22 cellular contexts compared by ENCODE assay signal in the genomic region with DNA sequence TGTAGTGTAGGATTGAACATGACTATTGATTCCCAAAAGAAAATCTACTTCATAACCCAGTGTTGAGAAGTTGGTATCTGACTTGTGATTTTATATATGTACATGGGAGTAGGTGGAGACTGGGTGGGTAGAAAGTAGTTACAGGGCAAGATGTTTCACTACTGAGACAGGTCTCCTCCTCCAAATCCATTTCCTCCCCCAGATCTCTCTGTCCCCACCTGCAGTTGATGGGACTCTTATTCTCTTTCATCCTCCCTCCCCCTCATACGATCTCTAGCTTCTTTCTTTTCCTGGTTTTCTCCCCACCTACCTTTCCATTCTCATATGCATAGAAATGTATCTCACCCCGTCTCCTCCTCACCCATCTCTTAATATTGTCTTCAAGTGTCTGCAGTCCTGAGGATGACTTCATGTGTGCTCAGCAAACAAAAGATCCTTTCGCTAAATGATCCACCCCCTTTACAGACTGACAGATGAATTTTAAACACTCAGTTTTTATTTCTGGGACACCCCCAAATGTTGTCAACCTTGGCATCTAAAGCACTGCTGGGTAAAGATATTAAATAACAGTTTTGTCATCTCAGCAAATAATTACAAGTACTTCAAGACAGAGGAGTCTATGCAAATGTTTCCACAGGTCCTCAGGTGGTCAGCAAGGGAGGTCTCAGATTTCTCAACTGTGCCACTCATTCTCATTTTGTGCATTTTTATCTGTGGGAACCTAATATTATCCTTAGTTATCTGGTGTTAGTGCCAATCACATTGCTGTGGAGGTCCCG. TPM values are rescaled to one million over a fixed set of nuclear protein-coding genes. Genes with fewer than 3 reads are reported as not detected.
DNase-seq lines count a peak whose midpoint lies in the region; ATAC-seq, FAIRE-seq and TF ChIP-seq lines count a peak whose summit lies in the region.
"Had no signal": no experiment of that assay in that cellular context is flagged by ENCODE, and none has a peak within 500 bp of the region (broad histone marks: within the 10 kb centered on the region; RNA-seq: fewer than 3 reads in every experiment).

No MANE protein-coding gene starts in this region.

- POLR2A ChIA-PET in HEK293 (lab: Yijun Ruan, JAX): no interaction called here

- peak overlapping the region; percentile 37 for H3K4me3 Mint-ChIP-seq in activated T-cell treated with anti-CD3 and anti-CD28 coated beads, Interleukin-2, amount 50 U/mL, for 4 hours
- H3K4me3 Mint-ChIP-seq in activated T-helper 2 cell treated with anti-CD3 and anti-CD28 coated beads, Interferon-gamma antibody, Interleukin-2, Interleukin-4, amounts not matched to agents 10 μg/mL and 5 μg/mL and 100 μg/mL, durations not matched to agents 14 hours and 24 hours and 36 hours (ENCODE audit: low read depth): peak overlapping the region; percentile 9
- no peak overlapping the region for H3K4me3 Mint-ChIP-seq in activated CD8-positive, alpha-beta memory T cell treated with anti-CD3 and anti-CD28 coated beads, Interleukin-2, amount 10 ng/mL, durations not matched to agents 7 days and 5 days

- peak overlapping the region; percentile 53 for H3K27ac Mint-ChIP-seq in activated T-helper 2 cell treated with anti-CD3 and anti-CD28 coated beads, Interferon-gamma antibody, Interleukin-2, Interleukin-4, amounts not matched to agents 10 μg/mL and 5 μg/mL and 100 μg/mL, durations not matched to agents 14 hours and 24 hours and 36 hours
- H3K27ac Mint-ChIP-seq in activated CD8-positive, alpha-beta memory T cell treated with anti-CD3 and anti-CD28 coated beads, Interleukin-2, amount 10 ng/mL, durations not matched to agents 7 days and 5 days: no peak overlapping the region

- H3K9me3 ChIP-seq in HEK293 (ENCODE audit: control insufficient read depth, insufficient read depth, low read depth, low read length): no peaks in the 10 kb centered on the region
- no peaks in the 10 kb centered on the region for H3K9me3 ChIP-seq in parathyroid adenoma (ENCODE audit: control insufficient read depth, low read length)
- H3K9me3 ChIP-seq in kidney (ENCODE audit: control insufficient read depth in 1 of 2, low read length in 2 of 2): peaks cover 0 to 9% of the 10 kb centered on the region in 2 donors
- H3K9me3 ChIP-seq: neutrophil, psoas muscle, testis, vagina had no signal

- H2AFZ ChIP-seq in parathyroid adenoma: peak overlapping the region; percentile 45

- H3K27me3 ChIP-seq in parathyroid adenoma (ENCODE audit: control insufficient read depth, insufficient read depth, low read length): no peaks in the 10 kb centered on the region
- H3K27me3 ChIP-seq: neutrophil, testis, vagina had no signal

- ATAC-seq in activated T-cell treated with anti-CD3 and anti-CD28 coated beads, Interleukin-2, amount 50 U/mL, for 4 hours: peak; percentile 69
- ATAC-seq in activated CD8-positive, alpha-beta memory T cell treated with anti-CD3 and anti-CD28 coated beads, Interleukin-2, amount 10 ng/mL, durations not matched to agents 7 days and 5 days: no peak
- ATAC-seq in HG02623 (IDR thresholded peaks at IDR 0.05; ENCODE audit: unreplicated experiment): no peak
- ATAC-seq: lower lobe of right lung, psoas muscle had no signal

- no peak overlapping the region for H3K9ac ChIP-seq in parathyroid adenoma
- H3K9ac ChIP-seq in kidney (ENCODE audit: low read length in 2 of 2): no peak overlapping the region
- H3K9ac ChIP-seq: KMS-11 had no signal

- CTCF ChIA-PET in HEK293 (lab: Yijun Ruan, JAX): no interaction called here
- CTCF ChIA-PET in activated CD8-positive, alpha-beta memory T cell treated with anti-CD3 and anti-CD28 coated beads, Interleukin-2, amount 10 ng/mL, durations not matched to agents 7 days and 5 days (lab: Charles Lee): interaction anchor here (0.8 kb wide), 1 partner anchor 520 kb away, joined by 4 read pairs; no protein-coding TSS in a partner anchor

- H3K4me2 ChIP-seq in parathyroid adenoma (ENCODE audit: low read length): peak overlapping the region; percentile 37
- H3K4me2 ChIP-seq: KMS-11 had no signal

- H3K27ac ChIP-seq in HEK293 (ENCODE audit: extremely low read depth, low read depth, low read length) (no peak overlapping the region), parathyroid adenoma (peak overlapping the region; percentile 40), kidney (ENCODE audit: low read depth in 2 of 2, low read length in 2 of 2) (no peak overlapping the region)
- H3K27ac ChIP-seq: coronary artery, KMS-11, lower lobe of right lung, neutrophil, psoas muscle, testis, vagina had no signal

- H3K36me3 Mint-ChIP-seq in activated T-cell treated with anti-CD3 and anti-CD28 coated beads, Interleukin-2, amount 50 U/mL, for 4 hours (ENCODE audit: insufficient read depth): peaks cover 7% of the 10 kb centered on the region
- H3K36me3 Mint-ChIP-seq in activated T-helper 2 cell treated with anti-CD3 and anti-CD28 coated beads, Interferon-gamma antibody, Interleukin-2, Interleukin-4, amounts not matched to agents 10 μg/mL and 5 μg/mL and 100 μg/mL, durations not matched to agents 14 hours and 24 hours and 36 hours (ENCODE audit: low read depth): peaks cover 21% of the 10 kb centered on the region
- H3K36me3 Mint-ChIP-seq in activated CD8-positive, alpha-beta memory T cell treated with anti-CD3 and anti-CD28 coated beads, Interleukin-2, amount 10 ng/mL, durations not matched to agents 7 days and 5 days: peaks cover 25% of the 10 kb centered on the region

- FAIRE-seq in kidney (lab: Jason Lieb, UNC): no peak
- FAIRE-seq: bronchial epithelial cell, G401.6 had no signal

- H3K4me3 ChIP-seq in HEK293 (ENCODE audit: low read depth, low read length) (no peak overlapping the region), parathyroid adenoma (ENCODE audit: low read depth, low read length) (no peak overlapping the region), kidney (ENCODE audit: low read length in 2 of 2) (no peak overlapping the region)
- H3K4me3 ChIP-seq: coronary artery, HAP-1, lower lobe of right lung, psoas muscle, testis, vagina had no signal

- H3K4me1 ChIP-seq in HEK293 (ENCODE audit: control insufficient read depth, insufficient read depth, low read length): peaks cover 7% of the 10 kb centered on the region; the same call in 1 of the 2 replicates
- peaks cover 9% of the 10 kb centered on the region for H3K4me1 ChIP-seq in parathyroid adenoma
- H3K4me1 ChIP-seq in kidney (ENCODE audit: control insufficient read depth in 1 of 2, insufficient read depth in 1 of 2, low read depth in 1 of 2, low read length in 2 of 2): no peaks in the 10 kb centered on the region
- H3K4me1 ChIP-seq: lower lobe of right lung, psoas muscle, testis, vagina had no signal

- H3K27me3 Mint-ChIP-seq in activated T-cell treated with anti-CD3 and anti-CD28 coated beads, Interleukin-2, amount 50 U/mL, for 4 hours (ENCODE audit: low read depth): no peaks in the 10 kb centered on the region
- H3K27me3 Mint-ChIP-seq in activated T-helper 2 cell treated with anti-CD3 and anti-CD28 coated beads, Interferon-gamma antibody, Interleukin-2, Interleukin-4, amounts not matched to agents 10 μg/mL and 5 μg/mL and 100 μg/mL, durations not matched to agents 14 hours and 24 hours and 36 hours (ENCODE audit: low read depth): no peaks in the 10 kb centered on the region
- H3K27me3 Mint-ChIP-seq in activated CD8-positive, alpha-beta memory T cell treated with anti-CD3 and anti-CD28 coated beads, Interleukin-2, amount 10 ng/mL, durations not matched to agents 7 days and 5 days: no peaks in the 10 kb centered on the region

- no peaks in the 10 kb centered on the region for H3K79me2 ChIP-seq in parathyroid adenoma

- peaks cover 18% of the 10 kb centered on the region for H3K9me3 Mint-ChIP-seq in activated T-cell treated with anti-CD3 and anti-CD28 coated beads, Interleukin-2, amount 50 U/mL, for 4 hours
- H3K9me3 Mint-ChIP-seq in activated T-helper 2 cell treated with anti-CD3 and anti-CD28 coated beads, Interferon-gamma antibody, Interleukin-2, Interleukin-4, amounts not matched to agents 10 μg/mL and 5 μg/mL and 100 μg/mL, durations not matched to agents 14 hours and 24 hours and 36 hours: peaks cover 29% of the 10 kb centered on the region
- peaks cover 19% of the 10 kb centered on the region for H3K9me3 Mint-ChIP-seq in activated CD8-positive, alpha-beta memory T cell treated with anti-CD3 and anti-CD28 coated beads, Interleukin-2, amount 10 ng/mL, durations not matched to agents 7 days and 5 days (ENCODE audit: low read depth)

- DNase-seq in activated T-cell treated with anti-CD3 and anti-CD28 coated beads, Interleukin-2, amount 50 U/mL, for 4 hours: no peak
- DNase-seq in activated T-cell treated with anti-CD3 and anti-CD28 coated beads, Interleukin-2, amount 50 U/mL, for 1 hour: no peak
- DNase-seq in activated T-helper 2 cell treated with anti-CD3 and anti-CD28 coated beads, Interferon-gamma antibody, Interleukin-2, Interleukin-4, amounts not matched to agents 10 μg/mL and 5 μg/mL and 100 μg/mL, durations not matched to agents 14 hours and 24 hours and 36 hours (ENCODE audit: low spot score): no peak
- no peak for DNase-seq in activated CD8-positive, alpha-beta memory T cell treated with anti-CD3 and anti-CD28 coated beads, Interleukin-2, amount 10 ng/mL, durations not matched to agents 7 days and 5 days
- no peak for DNase-seq in kidney
- DNase-seq: activated CD4-positive, alpha-beta T cell treated with anti-CD3 and anti-CD28 coated beads for 1 hour; C1 segment of cervical spinal cord; lower lobe of right lung; NCI-H1694; NCI-H526 treated with DMSO at 0.1 percent for 48 hours; psoas muscle; testis had no signal

- peaks cover 61% of the 10 kb centered on the region for H3K4me1 Mint-ChIP-seq in activated T-cell treated with anti-CD3 and anti-CD28 coated beads, Interleukin-2, amount 50 U/mL, for 4 hours (ENCODE audit: low read depth)
- H3K4me1 Mint-ChIP-seq in activated T-helper 2 cell treated with anti-CD3 and anti-CD28 coated beads, Interferon-gamma antibody, Interleukin-2, Interleukin-4, amounts not matched to agents 10 μg/mL and 5 μg/mL and 100 μg/mL, durations not matched to agents 14 hours and 24 hours and 36 hours (ENCODE audit: low read depth): peaks cover 48% of the 10 kb centered on the region
- H3K4me1 Mint-ChIP-seq in activated CD8-positive, alpha-beta memory T cell treated with anti-CD3 and anti-CD28 coated beads, Interleukin-2, amount 10 ng/mL, durations not matched to agents 7 days and 5 days: peaks cover 45% of the 10 kb centered on the region

- TF ChIP-seq CTCF in HEK293 (tag by site-specific recombination; IDR thresholded peaks at IDR 0.05) (no peak), parathyroid adenoma (IDR thresholded peaks at IDR 0.05) (no peak), kidney (IDR thresholded peaks at IDR 0.05; ENCODE audit: borderline replicate concordance, extremely low read depth, insufficient read depth) (no peak)

- no peaks in the 10 kb centered on the region for H3K36me3 ChIP-seq in HEK293 (ENCODE audit: control insufficient read depth in 2 of 2, insufficient read depth in 1 of 2, low read length in 2 of 2)
- no peaks in the 10 kb centered on the region for H3K36me3 ChIP-seq in parathyroid adenoma (ENCODE audit: control insufficient read depth, insufficient read depth, low read length)
- no peaks in the 10 kb centered on the region for H3K36me3 ChIP-seq in kidney (ENCODE audit: control insufficient read depth in 1 of 2, insufficient read depth in 2 of 2, low read length in 2 of 2)
- H3K36me3 ChIP-seq: HAP-1, lower lobe of right lung, neutrophil, vagina had no signal

- intact Hi-C loops in activated T-helper 2 cell treated with anti-CD3 and anti-CD28 coated beads, Interferon-gamma antibody, Interleukin-2, Interleukin-4, amounts not matched to agents 10 μg/mL and 5 μg/mL and 100 μg/mL, durations not matched to agents 14 hours and 24 hours and 36 hours (cut with micrococcal nuclease): no loop called here
- intact Hi-C loops in kidney (cut with DNase I): no loop called here

RNA-seq across cellular contexts. Expression of a gene that starts 18.7 kb away (rescaled TPM):
- 10 to 100 TPM; 54.4 to 65.7 (median 57.5) TPM for total RNA-seq in activated T-cell treated with anti-CD3 and anti-CD28 coated beads, Interleukin-2, amount 50 U/mL, for 4 hours
- 33.6 and 36.9 TPM in 2 replicates for total RNA-seq in activated T-helper 2 cell treated with anti-CD3 and anti-CD28 coated beads, Interferon-gamma antibody, Interleukin-2, Interleukin-4, amounts not matched to agents 10 μg/mL and 5 μg/mL and 100 μg/mL, durations not matched to agents 14 hours and 24 hours and 36 hours
- total RNA-seq in activated CD8-positive, alpha-beta memory T cell treated with anti-CD3 and anti-CD28 coated beads, Interleukin-2, amount 10 ng/mL, durations not matched to agents 7 days and 5 days: 10 to 100 TPM; 47.3 to 49.5 TPM
- 22.0 TPM for total RNA-seq in kidney
- polyA plus RNA-seq in kidney (ENCODE audit: insufficient read depth, low read depth, low replicate concordance): 5.2 TPM

Comparison
In these comparisons a context has a peak if more than half of its experiments do, and no peak if none do; other contexts are left out.
1. ATAC-seq: peak in activated T-cell treated with anti-CD3 and anti-CD28 coated beads, Interleukin-2, amount 50 U/mL, for 4 hours (2 of 2); none in activated CD8-positive, alpha-beta memory T cell treated with anti-CD3 and anti-CD28 coated beads, Interleukin-2, amount 10 ng/mL, durations not matched to agents 7 days and 5 days (single experiment) and HG02623 (single experiment).